11 cellular contexts compared by ENCODE assay signal in the genomic region with DNA sequence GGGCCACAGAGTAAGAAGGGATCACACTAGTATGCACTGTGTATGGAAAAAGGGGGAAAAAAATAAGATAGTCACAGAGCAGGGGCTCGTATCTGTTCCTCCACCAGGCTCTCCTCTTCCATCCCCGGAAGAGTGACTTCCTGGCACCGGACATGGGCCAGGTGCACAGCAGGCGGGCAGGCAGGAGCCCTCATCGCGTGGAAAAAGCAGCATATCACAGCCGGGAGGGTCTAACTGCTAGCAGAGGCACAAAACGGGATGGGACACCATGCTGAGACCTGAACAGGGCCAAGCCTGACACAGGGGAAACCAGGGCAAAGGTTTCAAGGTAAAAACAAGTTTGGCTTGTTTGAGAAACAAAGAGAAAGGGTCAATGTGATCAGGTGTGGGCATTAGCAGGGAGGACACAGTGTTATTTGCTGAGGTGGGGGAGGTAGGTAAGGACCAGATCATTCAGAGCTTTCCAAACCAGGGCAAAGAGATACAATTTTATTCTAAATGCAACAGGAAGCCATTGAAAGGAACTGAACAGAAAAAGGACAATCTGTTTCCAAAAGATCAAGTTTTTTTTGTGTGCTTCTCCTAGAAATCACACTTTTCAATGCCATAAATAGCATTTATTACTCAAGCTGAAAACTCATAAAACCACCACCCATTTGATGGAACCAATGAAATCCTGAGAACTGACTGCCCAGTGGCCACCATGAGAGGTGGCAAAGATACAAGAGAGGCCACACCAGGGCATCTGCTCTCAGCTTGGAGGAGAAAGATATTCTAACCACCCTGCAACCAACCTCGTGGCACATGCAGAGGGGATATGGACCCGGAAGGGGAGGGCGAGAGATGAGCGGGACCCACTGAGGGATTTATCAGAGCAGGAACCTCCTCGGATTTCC. TPM values are rescaled to one million over a fixed set of nuclear protein-coding genes. Genes with fewer than 3 reads are reported as not detected.
A peak's percentile ranks its signal among the peaks of the same experiment; 100 is the strongest.
DNase-seq lines count a peak whose midpoint lies in the region; ATAC-seq and TF ChIP-seq lines count a peak whose summit lies in the region.
"Had no signal": no experiment of that assay in that cellular context is flagged by ENCODE, and none has a peak within 500 bp of the region (broad histone marks: within the 10 kb centered on the region; RNA-seq: fewer than 3 reads in every experiment).

No MANE protein-coding gene starts in this region.

- CTCF ChIA-PET in CD4-positive, alpha-beta memory T cell (lab: Charles Lee; ENCODE audit: partially characterized antibody) = no interaction called here

- peaks cover 6 to 28% (median 17%) of the 10 kb centered on the region in 4 donors for H3K4me1 Mint-ChIP-seq in CD4-positive, alpha-beta memory T cell
- peaks cover 73% of the 10 kb centered on the region for H3K4me1 Mint-ChIP-seq in brain
- H3K4me1 Mint-ChIP-seq in nephron = peaks cover 70% of the 10 kb centered on the region
- peaks cover 9% of the 10 kb centered on the region for H3K4me1 Mint-ChIP-seq in activated T-helper 2 cell treated with anti-CD3 and anti-CD28 coated beads, Interferon-gamma antibody, Interleukin-2, Interleukin-4, amounts not matched to agents 10 μg/mL and 5 μg/mL and 100 μg/mL, durations not matched to agents 14 hours and 24 hours and 36 hours (ENCODE audit: low read depth)

- H3K27me3 Mint-ChIP-seq in CD4-positive, alpha-beta memory T cell = no peaks in the 10 kb centered on the region
- H3K27me3 Mint-ChIP-seq in brain (no peaks in the 10 kb centered on the region), nephron (ENCODE audit: low read depth) (no peaks in the 10 kb centered on the region)
- H3K27me3 Mint-ChIP-seq in activated T-helper 2 cell treated with anti-CD3 and anti-CD28 coated beads, Interferon-gamma antibody, Interleukin-2, Interleukin-4, amounts not matched to agents 10 μg/mL and 5 μg/mL and 100 μg/mL, durations not matched to agents 14 hours and 24 hours and 36 hours (ENCODE audit: low read depth) = peaks cover 6% of the 10 kb centered on the region

- no peaks in the 10 kb centered on the region for H3K9me3 ChIP-seq in CD4-positive, alpha-beta memory T cell (ENCODE audit: control insufficient read depth in 1 of 2, low read length in 2 of 2)

- H3K9me3 Mint-ChIP-seq in CD4-positive, alpha-beta memory T cell = no peaks in the 10 kb centered on the region
- no peaks in the 10 kb centered on the region for H3K9me3 Mint-ChIP-seq in brain
- no peaks in the 10 kb centered on the region for H3K9me3 Mint-ChIP-seq in nephron
- H3K9me3 Mint-ChIP-seq in activated T-helper 2 cell treated with anti-CD3 and anti-CD28 coated beads, Interferon-gamma antibody, Interleukin-2, Interleukin-4, amounts not matched to agents 10 μg/mL and 5 μg/mL and 100 μg/mL, durations not matched to agents 14 hours and 24 hours and 36 hours = no peaks in the 10 kb centered on the region

- no peaks in the 10 kb centered on the region for H3K36me3 ChIP-seq in CD4-positive, alpha-beta memory T cell (ENCODE audit: insufficient read depth, low read length)

- no peak overlapping the region for H3K27ac ChIP-seq in CD4-positive, alpha-beta memory T cell (ENCODE audit: low read depth, low read length)

- intact Hi-C loops in CD4-positive, alpha-beta memory T cell (cut with micrococcal nuclease) = no loop called here
- intact Hi-C loops in activated T-helper 2 cell treated with anti-CD3 and anti-CD28 coated beads, Interferon-gamma antibody, Interleukin-2, Interleukin-4, amounts not matched to agents 10 μg/mL and 5 μg/mL and 100 μg/mL, durations not matched to agents 14 hours and 24 hours and 36 hours (cut with micrococcal nuclease) = loop anchor here (10.0 kb wide), 1 partner anchor 62 kb away; no protein-coding TSS in a partner anchor

- no peaks in the 10 kb centered on the region for H3K4me1 ChIP-seq in CD4-positive, alpha-beta memory T cell (ENCODE audit: insufficient read depth, low read length)

- peak; percentile 61 for ATAC-seq in HG02678 (IDR thresholded peaks at IDR 0.05; ENCODE audit: unreplicated experiment)
- ATAC-seq: Panc1 had no signal

- no peaks in the 10 kb centered on the region for H3K27me3 ChIP-seq in CD4-positive, alpha-beta memory T cell (ENCODE audit: insufficient read depth, low read length)

- H3K4me3 Mint-ChIP-seq in CD4-positive, alpha-beta memory T cell = peak overlapping the region in 2 of 8 donors; percentile 8 to 11
- peak overlapping the region in 3 of 5 experiments; percentile 6 to 20 (median 9) for H3K4me3 Mint-ChIP-seq in brain
- H3K4me3 Mint-ChIP-seq in nephron = peak overlapping the region in 2 of 3 experiments; percentile 2 to 34
- no peak overlapping the region for H3K4me3 Mint-ChIP-seq in activated T-helper 2 cell treated with anti-CD3 and anti-CD28 coated beads, Interferon-gamma antibody, Interleukin-2, Interleukin-4, amounts not matched to agents 10 μg/mL and 5 μg/mL and 100 μg/mL, durations not matched to agents 14 hours and 24 hours and 36 hours (ENCODE audit: low read depth)

- POLR2A ChIA-PET in CD4-positive, alpha-beta memory T cell (lab: Charles Lee; ENCODE audit: partially characterized antibody) = no interaction called here

- peaks cover 0 to 8% of the 10 kb centered on the region in 2 donors for H3K36me3 Mint-ChIP-seq in CD4-positive, alpha-beta memory T cell
- no peaks in the 10 kb centered on the region for H3K36me3 Mint-ChIP-seq in brain
- no peaks in the 10 kb centered on the region for H3K36me3 Mint-ChIP-seq in nephron (ENCODE audit: low read depth)
- no peaks in the 10 kb centered on the region for H3K36me3 Mint-ChIP-seq in activated T-helper 2 cell treated with anti-CD3 and anti-CD28 coated beads, Interferon-gamma antibody, Interleukin-2, Interleukin-4, amounts not matched to agents 10 μg/mL and 5 μg/mL and 100 μg/mL, durations not matched to agents 14 hours and 24 hours and 36 hours (ENCODE audit: low read depth)

- TF ChIP-seq CTCF in brain (conservative IDR thresholded peaks at IDR 0.05) (no peak), nephron (IDR thresholded peaks at IDR 0.05; ENCODE audit: unreplicated experiment in 3 of 3) (no peak)

- peak overlapping the region; percentile 30 to 81 (median 58) for H3K27ac Mint-ChIP-seq in CD4-positive, alpha-beta memory T cell
- H3K27ac Mint-ChIP-seq in brain (peak overlapping the region; percentile 15 to 98 (median 89)), nephron (peak overlapping the region; percentile 81 to 94 (median 89))
- H3K27ac Mint-ChIP-seq in activated T-helper 2 cell treated with anti-CD3 and anti-CD28 coated beads, Interferon-gamma antibody, Interleukin-2, Interleukin-4, amounts not matched to agents 10 μg/mL and 5 μg/mL and 100 μg/mL, durations not matched to agents 14 hours and 24 hours and 36 hours = no peak overlapping the region

- no peak overlapping the region for H3K4me3 ChIP-seq in CD4-positive, alpha-beta memory T cell (ENCODE audit: low read length in 2 of 2)

- no peak for DNase-seq in CD4-positive, alpha-beta memory T cell
- DNase-seq in COLO829 (ENCODE audit: low spot score) (no peak), OCI-M2 (lab: John Stamatoyannopoulos, UW; ENCODE audit: unreplicated experiment) (no peak), NCI-H82 (lab: John Stamatoyannopoulos, UW) (no peak)
- no peak for DNase-seq in activated T-helper 2 cell treated with anti-CD3 and anti-CD28 coated beads, Interferon-gamma antibody, Interleukin-2, Interleukin-4, amounts not matched to agents 10 μg/mL and 5 μg/mL and 100 μg/mL, durations not matched to agents 14 hours and 24 hours and 36 hours (ENCODE audit: low spot score)
- DNase-seq: effector CD8-positive, alpha-beta T cell; EL had no signal

RNA-seq across cellular contexts. Expression of gene CYB5A, which starts 9.2 kb away (rescaled TPM):
- total RNA-seq in CD4-positive, alpha-beta memory T cell = 10 to 100 TPM; 22.8 to 27.0 TPM
- 10 to 100 TPM; 61.0 to 86.7 TPM for polyA plus RNA-seq in CD4-positive, alpha-beta memory T cell
- 243 TPM for polyA plus RNA-seq in brain (ENCODE audit: insufficient read depth, low read depth, low replicate concordance)
- 36.8 and 37.9 TPM in 2 replicates for total RNA-seq in activated T-helper 2 cell treated with anti-CD3 and anti-CD28 coated beads, Interferon-gamma antibody, Interleukin-2, Interleukin-4, amounts not matched to agents 10 μg/mL and 5 μg/mL and 100 μg/mL, durations not matched to agents 14 hours and 24 hours and 36 hours

RNA-seq across cellular contexts. Expression of gene C18orf63, which starts 33.0 kb away (rescaled TPM):
- not detected for total RNA-seq in CD4-positive, alpha-beta memory T cell
- polyA plus RNA-seq in CD4-positive, alpha-beta memory T cell = not detected
- polyA plus RNA-seq in brain (ENCODE audit: insufficient read depth, low read depth, low replicate concordance) = not detected
- not detected in 2 replicates for total RNA-seq in activated T-helper 2 cell treated with anti-CD3 and anti-CD28 coated beads, Interferon-gamma antibody, Interleukin-2, Interleukin-4, amounts not matched to agents 10 μg/mL and 5 μg/mL and 100 μg/mL, durations not matched to agents 14 hours and 24 hours and 36 hours
